In the genomic region with DNA sequence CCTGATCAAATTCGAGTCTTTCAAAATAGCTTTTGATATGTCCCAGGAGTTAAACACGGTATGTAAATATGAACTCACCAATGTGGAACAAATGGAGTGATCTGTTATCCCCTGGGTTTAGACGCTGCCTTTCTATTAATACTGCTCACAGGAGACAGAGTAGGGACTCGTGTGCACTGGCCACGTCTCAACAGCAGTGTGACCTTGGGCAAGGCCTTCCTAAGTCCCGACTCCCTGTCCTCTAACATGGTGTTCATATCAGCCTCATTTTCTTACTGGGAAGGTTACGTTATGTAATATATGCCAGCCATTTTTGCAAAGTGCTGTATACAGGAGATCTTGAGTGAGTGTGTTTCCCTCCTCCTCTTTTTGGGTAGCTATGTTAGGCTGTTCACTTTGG, we compare ENCODE assay signal across 11 cellular contexts. TPM values are rescaled to one million over a fixed set of nuclear protein-coding genes. Genes with fewer than 3 reads are reported as not detected.
DNase-seq lines count a peak whose midpoint lies in the region; ATAC-seq, FAIRE-seq and TF ChIP-seq lines count a peak whose summit lies in the region.
"Had no signal": no experiment of that assay in that cellular context is flagged by ENCODE, and none has a peak within 500 bp of the region (broad histone marks: within the 10 kb centered on the region; RNA-seq: fewer than 3 reads in every experiment).

No MANE protein-coding gene starts in this region.

- TF ChIP-seq RAD21 in neural cell (conservative IDR thresholded peaks at IDR 0.05): no peak

- H3K9me3 Mint-ChIP-seq in endodermal cell: no peaks in the 10 kb centered on the region

- H3K27me3 ChIP-seq in DOHH2 (ENCODE audit: control insufficient read depth, low read length) (no peaks in the 10 kb centered on the region), OCI-LY1 (ENCODE audit: insufficient read depth, low read length) (no peaks in the 10 kb centered on the region), endodermal cell (ENCODE audit: control insufficient read depth, insufficient read depth, low read length, poor library complexity, severe bottlenecking) (no peaks in the 10 kb centered on the region), neural cell (ENCODE audit: insufficient read depth, low read depth, low read length) (no peaks in the 10 kb centered on the region), Peyer's patch (no peaks in the 10 kb centered on the region)

- H2AFZ ChIP-seq in OCI-LY1 (ENCODE audit: low read length): no peak overlapping the region
- H2AFZ ChIP-seq in neural cell (ENCODE audit: low read depth, low read length): no peak overlapping the region

- H3K9me2 ChIP-seq in DOHH2 (replicated peaks; ENCODE audit: control insufficient read depth, low read length) (no peaks in the 10 kb centered on the region), OCI-LY1 (ENCODE audit: low read depth, low read length) (no peaks in the 10 kb centered on the region), neural cell (ENCODE audit: insufficient read depth, low read length) (no peaks in the 10 kb centered on the region)

- peaks cover 24% of the 10 kb centered on the region for H3K4me1 Mint-ChIP-seq in endodermal cell

- H3K36me3 ChIP-seq in DOHH2 (ENCODE audit: control insufficient read depth, low read length) (peaks cover 70% of the 10 kb centered on the region), OCI-LY1 (ENCODE audit: insufficient read depth, low read length) (peaks cover 44% of the 10 kb centered on the region), endodermal cell (ENCODE audit: control insufficient read depth, insufficient read depth, low read length) (peaks cover 28% of the 10 kb centered on the region), neural cell (ENCODE audit: insufficient read depth, low read length) (no peaks in the 10 kb centered on the region), Peyer's patch (peaks cover 0 to 7% (median 0%) of the 10 kb centered on the region in 3 donors)

- TF ChIP-seq CTCF in DOHH2 (IDR thresholded peaks at IDR 0.05; ENCODE audit: low read depth, low read length, poor library complexity, severe bottlenecking) (no peak), OCI-LY1 (IDR thresholded peaks at IDR 0.05; ENCODE audit: low read length) (no peak), endodermal cell (conservative IDR thresholded peaks at IDR 0.05) (no peak), neural cell (IDR thresholded peaks at IDR 0.05; ENCODE audit: poor library complexity, severe bottlenecking) (no peak), Peyer's patch (IDR thresholded peaks at IDR 0.05) (no peak)

- H3K27ac ChIP-seq in DOHH2 (ENCODE audit: low read depth, low read length) (0 out of 2 replicates have a peak overlapping the region, but pooled peaks have one; percentile 81), OCI-LY1 (ENCODE audit: low read depth, low read length, poor library complexity, severe bottlenecking) (no peak overlapping the region), endodermal cell (ENCODE audit: low read depth, low read length) (no peak overlapping the region), neural cell (ENCODE audit: low read length) (no peak overlapping the region), Peyer's patch (peak overlapping the region in 1 of 4 donors; percentile 98)

- peaks cover 7% of the 10 kb centered on the region; the same call in 1 of the 2 replicates for H3F3A ChIP-seq in DOHH2 (ENCODE audit: control insufficient read depth, insufficient read depth)
- H3F3A ChIP-seq in OCI-LY1 (ENCODE audit: insufficient read depth, low read length): no peaks in the 10 kb centered on the region; the same call in 1 of the 2 replicates
- peaks cover 5% of the 10 kb centered on the region for H3F3A ChIP-seq in neural cell (ENCODE audit: insufficient read depth, low read length, poor library complexity, severe bottlenecking)

- peak overlapping the region; percentile 98 for H3K4me3 Mint-ChIP-seq in endodermal cell

- ATAC-seq in activated CD4-positive, CD25-positive, alpha-beta regulatory T cell treated with anti-CD3 and anti-CD28 coated beads, Interleukin-2, amount 50 U/mL, for 24 hours: no peak

- H3K4me1 ChIP-seq in DOHH2 (ENCODE audit: control insufficient read depth, low read length) (peaks cover 48% of the 10 kb centered on the region), OCI-LY1 (ENCODE audit: insufficient read depth, low read length, severe bottlenecking) (peaks cover 47% of the 10 kb centered on the region), endodermal cell (ENCODE audit: control insufficient read depth, insufficient read depth, low read length) (no peaks in the 10 kb centered on the region), Peyer's patch (peaks cover 0 to 19% (median 1%) of the 10 kb centered on the region in 4 donors)

- 85 to 94% methylated on average over 5 to 7 of the region's 7 CpGs for WGBS in endodermal cell (ENCODE audit: insufficient coverage in 1 of 2, insufficient read length in 1 of 2), 2 experiments

- H4K20me1 ChIP-seq in DOHH2 (ENCODE audit: control insufficient read depth, insufficient read depth, low read depth, low read length) (peaks cover 32% of the 10 kb centered on the region), OCI-LY1 (ENCODE audit: insufficient read depth, low read length) (no peaks in the 10 kb centered on the region), neural cell (ENCODE audit: insufficient read depth) (no peaks in the 10 kb centered on the region)

- no peak for TF ChIP-seq POLR2A in Peyer's patch (IDR thresholded peaks at IDR 0.05)

- H3K9me3 ChIP-seq in DOHH2 (ENCODE audit: control insufficient read depth, insufficient read depth, low read length): no peaks in the 10 kb centered on the region
- no peaks in the 10 kb centered on the region for H3K9me3 ChIP-seq in OCI-LY1 (ENCODE audit: low read length)
- H3K9me3 ChIP-seq in endodermal cell (ENCODE audit: control insufficient read depth, low read length): no peaks in the 10 kb centered on the region
- no peaks in the 10 kb centered on the region for H3K9me3 ChIP-seq in neural cell (ENCODE audit: low read length)
- H3K9me3 ChIP-seq in Peyer's patch: no peaks in the 10 kb centered on the region

- no peaks in the 10 kb centered on the region for H3K27me3 Mint-ChIP-seq in endodermal cell (ENCODE audit: insufficient read depth)

- H3K79me2 ChIP-seq in DOHH2 (ENCODE audit: control insufficient read depth, low read length) (peaks cover 100% of the 10 kb centered on the region), OCI-LY1 (ENCODE audit: insufficient read depth, low read length) (peaks cover 60% of the 10 kb centered on the region), neural cell (replicated peaks; ENCODE audit: insufficient read depth, low read length) (peaks cover 70% of the 10 kb centered on the region)

- H3K9ac ChIP-seq in OCI-LY1 (ENCODE audit: low read length): peak overlapping the region; percentile 95
- no peak overlapping the region for H3K9ac ChIP-seq in endodermal cell (ENCODE audit: extremely low read depth, low read length, poor library complexity, severe bottlenecking)
- H3K9ac ChIP-seq in neural cell (ENCODE audit: low read length): no peak overlapping the region

- no peak overlapping the region for H3K27ac Mint-ChIP-seq in endodermal cell

- no peak for TF ChIP-seq EP300 in neural cell (conservative IDR thresholded peaks at IDR 0.05; ENCODE audit: poor library complexity, severe bottlenecking)

- H3K4me2 ChIP-seq in DOHH2 (ENCODE audit: low read length) (peak overlapping the region; percentile 78), OCI-LY1 (ENCODE audit: low read length) (peak overlapping the region; percentile 78), neural cell (ENCODE audit: low read length) (peak overlapping the region; percentile 71)

- DNase-seq in endodermal cell (no peak), HT-29 (ENCODE audit: low spot score) (no peak), urothelium cell line (ENCODE audit: low spot score) (no peak), Peyer's patch (no peak)
- DNase-seq: activated effector memory CD4-positive, alpha-beta T cell treated with anti-CD3 and anti-CD28 coated beads, Interleukin-2, amount 50 U/mL, for 16 hours; stimulated activated CD4-positive, alpha-beta T cell treated with anti-CD3 and anti-CD28 coated beads, Interleukin-15, amount 100 ng/mL, for 24 hours had no signal

- peaks cover 18% of the 10 kb centered on the region for H3K36me3 Mint-ChIP-seq in endodermal cell (ENCODE audit: low read depth)

- FAIRE-seq in urothelium cell line (lab: Jason Lieb, UNC): no peak

- H3K4me3 ChIP-seq in DOHH2 (ENCODE audit: low read length) (peak overlapping the region; percentile 96), OCI-LY1 (ENCODE audit: low read depth, low read length, poor library complexity, severe bottlenecking) (peak overlapping the region; percentile 91), endodermal cell (ENCODE audit: low read length) (peak overlapping the region; percentile 96), neural cell (ENCODE audit: low read length) (peak overlapping the region; percentile 96), Peyer's patch (peak overlapping the region in 2 of 4 donors; percentile 86 to 100)

TF ChIP-seq in neural cell, 6 proteins besides CTCF, POLR2A, EP300 and RAD21 (continues in another document):
- TF ChIP-seq TAF1 (IDR thresholded peaks at IDR 0.05; ENCODE audit: low read depth): no peak

RNA-seq across cellular contexts. Expression of gene WDR37, which starts 1.8 kb away (rescaled TPM):
- total RNA-seq in endodermal cell (10 to 100 TPM; 10.7 TPM), Peyer's patch (10 to 100 TPM; 16.8 to 28.8 (median 22.3) TPM)
- 14.2 TPM for polyA plus RNA-seq in endodermal cell (2013, experiment 1 of 2)
- 13.2 TPM for polyA plus RNA-seq in endodermal cell (2013, experiment 2 of 2)
- polyA plus RNA-seq in neural cell: 31.2 and 32.3 TPM in 2 replicates
- 66.2 and 66.4 TPM in 2 replicates for polyA minus RNA-seq in neural cell
- total RNA-seq in HT-29 (2014; rRNA removed; shearing (Covaris generic)): 7.2 and 7.7 TPM in 2 replicates

RNA-seq across cellular contexts. Expression of gene IDI1, which starts 9.1 kb away (rescaled TPM):
- 10 to 100 TPM; 36.3 to 53.3 TPM for total RNA-seq in endodermal cell
- polyA plus RNA-seq in endodermal cell (2013, experiment 1 of 2): 181 TPM
- polyA plus RNA-seq in endodermal cell (2013, experiment 2 of 2): 202 TPM
- 276 and 307 TPM in 2 replicates for polyA plus RNA-seq in neural cell
- polyA minus RNA-seq in neural cell: 208 and 209 TPM in 2 replicates
- total RNA-seq in HT-29 (2014; rRNA removed; shearing (Covaris generic)): 66.9 and 70.7 TPM in 2 replicates
- 10 to 100 TPM; 52.0 to 71.0 (median 60.5) TPM for total RNA-seq in Peyer's patch

RNA-seq across cellular contexts. Expression of gene IDI2, which starts 32.4 kb away (rescaled TPM):
- total RNA-seq in endodermal cell (not detected), Peyer's patch (not detected)
- polyA plus RNA-seq in endodermal cell (2013, experiment 1 of 2): not detected
- polyA plus RNA-seq in endodermal cell (2013, experiment 2 of 2): not detected
- polyA plus RNA-seq in neural cell: 0.24 TPM in 1 of 2 replicates, not detected in the other
- polyA minus RNA-seq in neural cell: not detected in 2 replicates
- not detected in 2 replicates for total RNA-seq in HT-29 (2014; rRNA removed; shearing (Covaris generic))
- total RNA-seq: RPMI7951 had no signal
